ENCODE assay signal across 22 cellular contexts in the genomic region with DNA sequence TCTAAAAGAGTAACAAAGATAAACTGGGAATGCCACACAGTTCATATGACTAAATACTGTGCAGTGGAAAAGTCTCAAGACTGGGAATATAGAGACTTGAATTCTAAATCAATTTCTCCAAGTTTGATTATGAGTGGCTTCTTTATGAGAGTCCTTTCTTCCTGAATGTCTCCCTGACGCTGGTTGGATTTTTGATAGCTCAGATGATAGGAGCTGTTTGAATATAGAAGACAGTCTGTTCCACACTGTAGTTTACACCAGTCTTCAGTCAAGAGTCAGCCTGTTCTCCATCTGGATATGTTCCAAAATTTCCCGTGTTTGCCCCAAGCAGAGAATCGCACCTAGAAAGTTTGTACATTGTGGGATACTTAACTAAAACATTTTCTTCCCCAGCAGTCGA.
"Had no signal": no experiment of that assay in that cellular context is flagged by ENCODE, and none has a peak within 500 bp of the region (broad histone marks: within the 10 kb centered on the region; RNA-seq: fewer than 3 reads in every experiment).

No MANE protein-coding gene starts in this region.

- FAIRE-seq: islet of Langerhans, pancreas had no signal

- H3K9me3 ChIP-seq: colonic mucosa, heart right ventricle, left lung, mucosa of descending colon, neutrophil, pancreas, sigmoid colon, stomach, tibial artery had no signal

- H3K4me3 ChIP-seq: colonic mucosa, heart right ventricle, left lung, mucosa of descending colon, pancreas, sigmoid colon, stomach, tibial artery had no signal

- H3K27ac ChIP-seq: colonic mucosa, epithelial cell of prostate, heart right ventricle, left lung, neutrophil, sigmoid colon, tibial artery had no signal

- DNase-seq: colonic mucosa; effector CD8-positive, alpha-beta T cell; endodermal cell; foreskin fibroblast; glutamatergic neuron; heart right ventricle; hippocampal formation; left cardiac atrium; left lung; mesenchymal stem cell; mucosa of descending colon; naive B cell; pancreas; sigmoid colon; stimulated activated CD4-positive, alpha-beta T cell treated with anti-CD3 and anti-CD28 coated beads, Interleukin-2, amount 100 ng/mL, for 24 hours; stimulated activated CD4-positive, alpha-beta T cell treated with anti-CD3 and anti-CD28 coated beads, Interleukin-4, amount 100 ng/mL, for 24 hours; stimulated activated naive CD4-positive, alpha-beta T cell treated with Interleukin-2 at 50 U/mL for 16 hours; stomach; tibial artery had no signal

- H3K27me3 ChIP-seq: colonic mucosa, heart right ventricle, left lung, neutrophil, pancreas, sigmoid colon, stomach, tibial artery had no signal

- H3K4me1 ChIP-seq: colonic mucosa had no signal

- H3K36me3 ChIP-seq: colonic mucosa, heart right ventricle, left lung, neutrophil, pancreas, sigmoid colon, stomach, tibial artery had no signal
